Comparison of ENCODE assay signal across 8 cellular contexts in the genomic region with DNA sequence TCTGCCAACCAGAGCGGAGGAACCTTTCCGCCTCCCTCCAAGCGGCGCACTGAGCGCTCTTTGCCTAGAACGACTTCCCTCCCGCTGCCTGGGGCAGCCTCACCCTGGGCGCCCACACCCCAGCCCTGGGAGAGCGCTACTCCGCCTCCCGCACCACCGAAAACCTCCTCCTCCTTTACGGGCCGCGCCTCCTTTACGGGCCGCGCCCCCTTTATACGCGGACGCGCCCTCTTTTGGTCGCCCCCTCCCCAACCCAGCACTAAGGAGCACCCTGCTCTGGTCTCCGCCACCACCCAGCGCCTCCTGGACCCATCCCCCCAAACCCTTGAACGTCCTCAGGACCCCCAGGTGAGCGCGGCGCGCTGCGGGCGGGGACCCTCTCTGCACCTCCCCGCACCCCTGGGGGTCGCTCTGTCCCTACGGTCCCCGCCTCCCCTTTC. TPM values are rescaled to one million over a fixed set of nuclear protein-coding genes. Genes with fewer than 3 reads are reported as not detected.
DNase-seq lines count a peak whose midpoint lies in the region; ATAC-seq and TF ChIP-seq lines count a peak whose summit lies in the region.

No MANE protein-coding gene starts in this region.

- no peak overlapping the region for H2BK120ac ChIP-seq in H9 (ENCODE audit: low read depth, low read length, poor library complexity, severe bottlenecking)

- no peaks in the 10 kb centered on the region for H3K36me3 ChIP-seq in neural progenitor cell

- no peak overlapping the region for H2AK5ac ChIP-seq in H9 (ENCODE audit: insufficient read length, low read length)

- H3T11ph ChIP-seq in H9 (ENCODE audit: low read length): no peak overlapping the region

- no peak overlapping the region for H4K91ac ChIP-seq in H9 (ENCODE audit: insufficient read length, low read depth, low read length)

- WGBS in H9 (ENCODE audit: extremely low coverage, insufficient read length, low lambda C conversion rate): no CpG with 5 or more reads among the region's 36 CpGs

- no peaks in the 10 kb centered on the region for H3K9me3 Mint-ChIP-seq in H9
- no peaks in the 10 kb centered on the region for H3K9me3 Mint-ChIP-seq in neural progenitor cell

- no peak overlapping the region for H3K23ac ChIP-seq in H9 (ENCODE audit: insufficient read length, low read depth, low read length)

- H3K4me3 ChIP-seq in dorsolateral prefrontal cortex: peak overlapping the region in 58 of 59 donors; percentile 33 to 78 (median 64)
- H3K4me3 ChIP-seq in neural progenitor cell: peak overlapping the region; percentile 85

- H3K79me1 ChIP-seq in H9 (ENCODE audit: insufficient read depth, low read depth, low read length, poor library complexity, severe bottlenecking): no peaks in the 10 kb centered on the region

- H3F3A ChIP-seq in neural progenitor cell (ENCODE audit: low read depth): peaks cover 4% of the 10 kb centered on the region

- intact Hi-C loops in dorsolateral prefrontal cortex (cut with DNase I): no loop called here

- peak; percentile 59 for DNase-seq in H9
- peak; percentile 53 for DNase-seq in SK-N-DZ (ENCODE audit: low spot score)
- DNase-seq in dorsolateral prefrontal cortex: peak in 5 of 10 donors; percentile 21 to 68 (median 47)
- peak; percentile 65 for DNase-seq in neural progenitor cell (ENCODE audit: low spot score)
- DNase-seq in activated CD4-positive, CD25-positive, alpha-beta regulatory T cell treated with anti-CD3 and anti-CD28 coated beads, Interleukin-2, amount 50 U/mL, for 72 hours: no peak
- no peak for DNase-seq in kidney glomerular epithelial cell (lab: John Stamatoyannopoulos, UW)

- no peak overlapping the region for H2AFZ ChIP-seq in H9 (ENCODE audit: low read length)
- H2AFZ ChIP-seq in neural progenitor cell (replicated peaks): peak overlapping the region; percentile 98

- H3K36me3 Mint-ChIP-seq in H9 (ENCODE audit: insufficient read depth in 1 of 3, low read depth in 3 of 3) (peaks cover 0 to 2% (median under 1%) of the 10 kb centered on the region in 3 experiments; a peak in 3 of 7 replicates), neural progenitor cell (peaks cover 5% of the 10 kb centered on the region)

- no peak overlapping the region for H4K5ac ChIP-seq in H9 (ENCODE audit: insufficient read length, low read depth, low read length)

- H3K27me3 Mint-ChIP-seq in H9 (ENCODE audit: low read depth) (peaks cover 87% of the 10 kb centered on the region), neural progenitor cell (ENCODE audit: insufficient read depth, low read depth) (peaks cover 58% of the 10 kb centered on the region)

- H3K4me1 Mint-ChIP-seq in H9 (peaks cover 13 to 20% of the 10 kb centered on the region in 2 experiments), neural progenitor cell (peaks cover 17% of the 10 kb centered on the region)

- H2BK12ac ChIP-seq in H9 (ENCODE audit: insufficient read length, low read depth, low read length): no peak overlapping the region

- no peak overlapping the region for H3K4ac ChIP-seq in H9 (ENCODE audit: low read depth, low read length)

- H4K20me1 ChIP-seq in H9 (ENCODE audit: control insufficient read depth, insufficient read depth, insufficient read length) (no peaks in the 10 kb centered on the region), neural progenitor cell (ENCODE audit: low read depth) (peaks cover 24% of the 10 kb centered on the region)

- H3K4me2 ChIP-seq in H9 (ENCODE audit: insufficient read depth, insufficient read length, low read length) (peak overlapping the region; percentile 49), neural progenitor cell (peak overlapping the region; percentile 96)

- TF ChIP-seq CTCF in H9 (conservative IDR thresholded peaks at IDR 0.05) (no peak), dorsolateral prefrontal cortex (IDR thresholded peaks at IDR 0.05 in 54 of 56, conservative IDR thresholded peaks at IDR 0.05 in 2 of 56; ENCODE audit: low read depth in 1 of 56, partially characterized antibody in 56 of 56) (peak in 1 of 56 donors; percentile 9), neural progenitor cell (IDR thresholded peaks at IDR 0.05) (peak; percentile 8)

- no peaks in the 10 kb centered on the region for H3K9me3 ChIP-seq in H9 (ENCODE audit: control insufficient read depth, low read depth, low read length)
- H3K9me3 ChIP-seq in neural progenitor cell (ENCODE audit: low read depth): no peaks in the 10 kb centered on the region

- H2BK15ac ChIP-seq in H9 (ENCODE audit: low read depth, low read length): no peak overlapping the region

- H3K56ac ChIP-seq in H9 (ENCODE audit: insufficient read length, low read depth, low read length): no peak overlapping the region

- peaks cover 2% of the 10 kb centered on the region; the same call in 1 of the 2 replicates for H3K4me1 ChIP-seq in H9 (ENCODE audit: insufficient read depth, low read length)
- peaks cover 22% of the 10 kb centered on the region for H3K4me1 ChIP-seq in neural progenitor cell

- H3K79me2 ChIP-seq in H9 (ENCODE audit: insufficient read depth, low read length) (no peaks in the 10 kb centered on the region), neural progenitor cell (ENCODE audit: low read depth) (no peaks in the 10 kb centered on the region)

- H4K8ac ChIP-seq in H9 (replicated peaks; ENCODE audit: insufficient read length, low read depth, low read length): no peak overlapping the region

- no peak overlapping the region for H3K27ac ChIP-seq in H9 (ENCODE audit: insufficient read length, low read depth, low read length)
- peak overlapping the region in 27 of 59 donors; percentile 18 to 79 (median 57) for H3K27ac ChIP-seq in dorsolateral prefrontal cortex
- H3K27ac ChIP-seq in neural progenitor cell: no peak overlapping the region

- H2BK20ac ChIP-seq in H9 (ENCODE audit: low read depth, low read length, poor library complexity, severe bottlenecking): no peak overlapping the region

- peaks cover 16% of the 10 kb centered on the region for H3K23me2 ChIP-seq in H9 (ENCODE audit: insufficient read length, low read depth, low read length, poor library complexity, severe bottlenecking)

- no peak overlapping the region for H3K9ac ChIP-seq in H9 (ENCODE audit: extremely low read depth, insufficient read length, low read length)
- H3K9ac ChIP-seq in neural progenitor cell: no peak overlapping the region

- H3K4me3 Mint-ChIP-seq in H9 (peak overlapping the region; percentile 67 to 87), neural progenitor cell (peak overlapping the region; percentile 88)

- H3K27ac Mint-ChIP-seq in H9 (no peak overlapping the region), neural progenitor cell (no peak overlapping the region)

- no peak overlapping the region for H3K18ac ChIP-seq in H9 (ENCODE audit: insufficient read length, low read depth, low read length)

- H2BK5ac ChIP-seq in H9 (ENCODE audit: insufficient read length, low read length): no peak overlapping the region

- ATAC-seq in HG03045 (IDR thresholded peaks at IDR 0.05; ENCODE audit: unreplicated experiment): no peak
- ATAC-seq in GM21576 (IDR thresholded peaks at IDR 0.05; ENCODE audit: unreplicated experiment): no peak

- no peak overlapping the region for H3K14ac ChIP-seq in H9 (ENCODE audit: insufficient read depth, low read length)

- H3K27me3 ChIP-seq in H9 (ENCODE audit: insufficient read depth, low read length) (peaks cover 2% of the 10 kb centered on the region; the same call in 1 of the 2 replicates), dorsolateral prefrontal cortex (peaks cover 0 to 42% (median 15%) of the 10 kb centered on the region in 45 donors), neural progenitor cell (peaks cover 92% of the 10 kb centered on the region)

RNA-seq across cellular contexts. Expression of a gene that starts 0.6 kb away (rescaled TPM):
- total RNA-seq in H9 (2021) (7.9 and 9.3 TPM in 2 replicates), dorsolateral prefrontal cortex (100 to 1,000 TPM in 76 of 120 experiments, 10 to 100 TPM in 44; 18.0 to 197 (median 112) TPM), neural progenitor cell (ENCODE audit: low replicate concordance) (17.9 and 41.6 TPM in 2 replicates)
- polyA plus RNA-seq in SK-N-DZ (2014; cell fraction: cytosol; rRNA removed): 64.8 and 69.7 TPM in 2 replicates
- polyA plus RNA-seq in SK-N-DZ (2014; cell fraction: nucleus; rRNA removed): 33.7 and 37.8 TPM in 2 replicates

Comparison
In these comparisons a context has a peak if more than half of its experiments do, and no peak if none do; other contexts are left out.
1. DNase-seq: peak in H9 (single experiment), SK-N-DZ (single experiment) and neural progenitor cell (single experiment); none in activated CD4-positive, CD25-positive, alpha-beta regulatory T cell treated with anti-CD3 and anti-CD28 coated beads, Interleukin-2, amount 50 U/mL, for 72 hours (single experiment) and kidney glomerular epithelial cell (single experiment).